In the genomic region with DNA sequence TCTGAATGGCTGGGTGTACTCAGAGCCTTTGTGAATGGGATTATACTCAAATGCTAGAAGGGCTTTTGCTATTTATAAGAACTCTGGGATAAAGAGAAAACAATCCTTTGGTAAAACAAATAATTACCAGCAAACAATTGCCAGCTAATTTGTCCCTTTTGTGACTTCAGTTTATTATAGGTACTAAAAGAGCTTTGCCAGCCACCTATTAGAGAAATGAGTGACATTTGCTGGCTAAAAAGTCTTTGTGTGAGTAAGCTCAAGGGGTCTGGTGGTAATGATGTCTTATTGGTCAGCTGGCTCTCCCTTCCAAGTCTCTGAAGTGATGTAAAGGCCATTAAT, we compare ENCODE assay signal across 23 cellular contexts.
"Had no signal": no experiment of that assay in that cellular context is flagged by ENCODE, and none has a peak within 500 bp of the region (broad histone marks: within the 10 kb centered on the region; RNA-seq: fewer than 3 reads in every experiment).

No MANE protein-coding gene starts in this region.

- H3K27me3 ChIP-seq: adrenal gland had no signal

- ATAC-seq: activated CD8-positive, alpha-beta T cell treated with anti-CD3 and anti-CD28 coated beads for 36 hours; activated T-cell treated with anti-CD3 and anti-CD28 coated beads, Interleukin-2, amount 50 U/mL, for 72 hours; Panc1; Right ventricle myocardium inferior; T-cell had no signal

- H3K9me3 ChIP-seq: adrenal gland had no signal

- H3K27ac ChIP-seq: adrenal gland, coronary artery, SK-N-MC, VCaP had no signal

- H3K36me3 ChIP-seq: adrenal gland had no signal

- DNase-seq: activated CD4-positive, alpha-beta T cell treated with anti-CD3 and anti-CD28 coated beads for 4 hours; activated CD8-positive, alpha-beta memory T cell treated with anti-CD3 and anti-CD28 coated beads, Interleukin-2, amount 50 U/mL, for 4 hours; activated CD8-positive, alpha-beta T cell treated with anti-CD3 and anti-CD28 coated beads for 36 hours; activated naive CD4-positive, alpha-beta T cell treated with anti-CD3 and anti-CD28 coated beads, Interleukin-2, amount 50 U/mL, for 16 hours; activated naive CD8-positive, alpha-beta T cell treated with anti-CD3 and anti-CD28 coated beads, Interleukin-2, amount 10 ng/mL, durations not matched to agents 7 days and 5 days; activated T-cell treated with anti-CD3 and anti-CD28 coated beads, Interleukin-2, amount 50 U/mL, for 72 hours; anterior cingulate cortex; Kasumi-1; KBM-7; NCI-H1694 treated with DMSO at 0.1 percent for 48 hours; NCI-H2029 treated with DMSO at 0.1 percent for 48 hours; NCI-H226; NCI-H526; NK-92 treated with Interleukin-12 subunit alpha and Interleukin-12 subunit beta, amount 100 ng/mL, for 24 hours; RPMI8226; T-cell; T-helper 2 cell had no signal

- H3K4me3 ChIP-seq: adrenal gland, coronary artery, SK-N-MC had no signal
